In the genomic region with DNA sequence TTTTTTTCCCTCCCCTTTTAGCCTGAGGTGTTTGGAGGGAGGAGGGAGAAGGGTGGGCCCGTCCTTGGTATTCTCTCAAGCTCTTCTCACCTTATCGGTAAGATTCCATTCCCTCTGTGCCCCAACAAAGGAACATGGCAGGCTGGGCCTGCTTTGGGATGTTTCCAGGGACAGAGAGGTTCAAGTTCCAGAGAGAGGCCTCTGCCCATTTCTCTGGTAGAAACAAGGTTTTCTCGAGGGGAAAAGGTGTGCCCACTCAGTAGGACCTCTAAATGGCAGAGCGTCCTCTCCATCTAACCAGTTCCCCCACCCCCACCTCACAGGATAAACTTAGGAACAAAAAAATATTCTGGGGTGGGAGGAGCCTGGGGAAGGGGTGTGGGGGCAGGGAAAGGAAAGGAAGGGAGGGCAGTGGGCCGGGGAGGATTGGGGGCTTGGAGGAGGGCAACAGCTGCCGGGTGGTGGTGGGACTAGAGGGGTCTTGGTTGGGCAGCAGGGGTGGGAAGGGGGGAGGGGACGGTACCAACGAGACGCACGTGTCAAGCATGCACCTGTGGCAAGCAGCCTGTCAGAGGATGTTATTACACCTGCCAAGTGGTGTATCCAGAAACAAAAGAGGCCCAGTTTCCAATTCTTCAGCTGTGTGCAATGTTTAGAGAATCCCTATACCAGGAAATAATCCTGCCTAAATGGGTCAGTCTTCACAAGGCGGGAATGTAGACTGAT, we compare ENCODE assay signal across 7 cellular contexts. TPM values are rescaled to one million over a fixed set of nuclear protein-coding genes. Genes with fewer than 3 reads are reported as not detected.
DNase-seq lines count a peak whose midpoint lies in the region; ATAC-seq, FAIRE-seq and TF ChIP-seq lines count a peak whose summit lies in the region.

No MANE protein-coding gene starts in this region.

- H3K27ac Mint-ChIP-seq in activated naive CD4-positive, alpha-beta T cell treated with anti-CD3 and anti-CD28 coated beads, Interleukin-2, amount 50 U/mL, for 24 hours: peak overlapping the region; percentile 98

- H3K27me3 Mint-ChIP-seq in activated naive CD4-positive, alpha-beta T cell treated with anti-CD3 and anti-CD28 coated beads, Interleukin-2, amount 50 U/mL, for 24 hours: no peaks in the 10 kb centered on the region

- FAIRE-seq in GM12892 (lab: Jason Lieb, UNC): no peak

- no peak for DNase-seq in GM12892 (ENCODE audit: insufficient read length)
- DNase-seq in NCI-H2171 (lab: John Stamatoyannopoulos, UW): peak; percentile 57
- DNase-seq in iPS-NIHi11 (ENCODE audit: low spot score): peak; percentile 43
- peak; percentile 69 for DNase-seq in stimulated activated CD4-positive, alpha-beta T cell treated with anti-CD3 and anti-CD28 coated beads, Interleukin-15, amount 100 ng/mL, for 24 hours

- H3K4me3 Mint-ChIP-seq in activated naive CD4-positive, alpha-beta T cell treated with anti-CD3 and anti-CD28 coated beads, Interleukin-2, amount 50 U/mL, for 24 hours: peak overlapping the region; percentile 99

- peak; percentile 51; the same call in 1 of the 2 replicates for TF ChIP-seq POLR2A in GM12892 (IDR thresholded peaks at IDR 0.05; ENCODE audit: low read depth, low read length)

- no peaks in the 10 kb centered on the region for H3K9me3 Mint-ChIP-seq in activated naive CD4-positive, alpha-beta T cell treated with anti-CD3 and anti-CD28 coated beads, Interleukin-2, amount 50 U/mL, for 24 hours

- peaks cover 21% of the 10 kb centered on the region for H3K36me3 Mint-ChIP-seq in activated naive CD4-positive, alpha-beta T cell treated with anti-CD3 and anti-CD28 coated beads, Interleukin-2, amount 50 U/mL, for 24 hours

- peaks cover 47% of the 10 kb centered on the region for H3K4me1 Mint-ChIP-seq in activated naive CD4-positive, alpha-beta T cell treated with anti-CD3 and anti-CD28 coated beads, Interleukin-2, amount 50 U/mL, for 24 hours

- no peak for ATAC-seq in HG02763 (IDR thresholded peaks at IDR 0.05; ENCODE audit: unreplicated experiment)
- no peak for ATAC-seq in HG03469 (IDR thresholded peaks at IDR 0.05; ENCODE audit: unreplicated experiment)

RNA-seq across cellular contexts. Expression of a gene that starts 2.1 kb away (rescaled TPM):
- polyA plus RNA-seq in GM12892 (2012; ENCODE audit: missing spikeins): 146 TPM
